ENCODE assay signal across 12 cellular contexts in genomic region chr1:117615474-117615873, GRCh38. TPM values are rescaled to one million over a fixed set of nuclear protein-coding genes. Genes with fewer than 3 reads are reported as not detected.
DNase-seq lines count a peak whose midpoint lies in the region; ATAC-seq and TF ChIP-seq lines count a peak whose summit lies in the region.
"Had no signal": no experiment of that assay in that cellular context is flagged by ENCODE, and none has a peak within 500 bp of the region (broad histone marks: within the 10 kb centered on the region; RNA-seq: fewer than 3 reads in every experiment).

No MANE protein-coding gene starts in this region.

- WGBS in tibial nerve, 2 donors = 81 to 83% methylated on average over 3 of the region's 3 CpGs

- no peak for TF ChIP-seq POLR2A in tibial nerve (IDR thresholded peaks at IDR 0.05)

- TF ChIP-seq CTCF in tibial nerve (IDR thresholded peaks at IDR 0.05) = no peak
- no peak for TF ChIP-seq CTCF in WTC11 (IDR thresholded peaks at IDR 0.05)

- H3K9me3 ChIP-seq in tibial nerve = no peaks in the 10 kb centered on the region
- H3K9me3 ChIP-seq: pancreas had no signal

- H3K9me3 Mint-ChIP-seq in memory B cell (peaks cover 5% of the 10 kb centered on the region), WTC11 (no peaks in the 10 kb centered on the region)

- H3K27me3 Mint-ChIP-seq in memory B cell (no peaks in the 10 kb centered on the region), WTC11 (ENCODE audit: low read depth) (peaks cover 27% of the 10 kb centered on the region)

- H3K36me3 ChIP-seq in tibial nerve = no peaks in the 10 kb centered on the region
- H3K36me3 ChIP-seq: pancreas had no signal

- CTCF ChIA-PET in WTC11 (lab: Charles Lee) = no interaction called here

- POLR2A ChIA-PET in WTC11 (lab: Charles Lee) = no interaction called here

- H3K4me1 ChIP-seq in tibial nerve = peaks cover 0 to 6% (median 0%) of the 10 kb centered on the region in 4 donors

- ATAC-seq in GM18520 (IDR thresholded peaks at IDR 0.05; ENCODE audit: unreplicated experiment) (peak; percentile 64), HG02885 (IDR thresholded peaks at IDR 0.05; ENCODE audit: poor library complexity, unreplicated experiment) (peak; percentile 46), memory B cell (ENCODE audit: low read depth) (peak; percentile 86), WTC11 (no peak)
- ATAC-seq in activated CD4-positive, CD25-positive, alpha-beta regulatory T cell treated with anti-CD3 and anti-CD28 coated beads, Interleukin-2, amount 50 U/mL, for 24 hours = peak; percentile 50 to 62

- no peak overlapping the region for H3K4me3 ChIP-seq in tibial nerve

- no peaks in the 10 kb centered on the region for H3K27me3 ChIP-seq in tibial nerve
- H3K27me3 ChIP-seq: pancreas had no signal

- H3K27ac ChIP-seq in tibial nerve = no peak overlapping the region

- H3K4me3 Mint-ChIP-seq in memory B cell (peak overlapping the region; percentile 41), WTC11 (no peak overlapping the region)
- H3K4me3 Mint-ChIP-seq: activated naive CD8-positive, alpha-beta T cell had no signal

- H3K4me1 Mint-ChIP-seq in memory B cell = peaks cover 77% of the 10 kb centered on the region
- H3K4me1 Mint-ChIP-seq in WTC11 = peaks cover 16% of the 10 kb centered on the region

- H3K36me3 Mint-ChIP-seq in memory B cell (peaks cover 37% of the 10 kb centered on the region), WTC11 (no peaks in the 10 kb centered on the region)

- DNase-seq in memory B cell (ENCODE audit: low spot score in 2 of 2) (peak in 1 of 2 donors; percentile 40), tibial nerve (ENCODE audit: low spot score in 2 of 2) (no peak), HuH-7.5 (ENCODE audit: low spot score) (no peak), NCI-H1092 treated with DMSO at 0.1 percent for 48 hours (lab: John Stamatoyannopoulos, UW) (no peak), WTC11 (ENCODE audit: low spot score) (no peak)
- DNase-seq: GDM1, NCI-H1436 had no signal

- TF ChIP-seq EP300 in tibial nerve (IDR thresholded peaks at IDR 0.05) = no peak

- H3K27ac Mint-ChIP-seq in memory B cell = peak overlapping the region; percentile 45
- H3K27ac Mint-ChIP-seq in WTC11 = no peak overlapping the region
- H3K27ac Mint-ChIP-seq: activated naive CD8-positive, alpha-beta T cell had no signal

TF ChIP-seq in WTC11, 78 proteins besides CTCF, POLR2A, EP300 and RAD21:
- TF ChIP-seq GRHL2 (CRISPR knock-in tag; IDR thresholded peaks at IDR 0.05; ENCODE audit: insufficient replicate concordance, severe bottlenecking) (no peak), ZNF138 (CRISPR knock-in tag; conservative IDR thresholded peaks at IDR 0.05) (no peak), ZNF121 (CRISPR knock-in tag; IDR thresholded peaks at IDR 0.05) (no peak), ZNF219 (CRISPR knock-in tag; IDR thresholded peaks at IDR 0.05; ENCODE audit: borderline replicate concordance) (no peak), ZNF423 (CRISPR knock-in tag; IDR thresholded peaks at IDR 0.05) (no peak), TEAD4 (CRISPR knock-in tag; IDR thresholded peaks at IDR 0.05) (no peak), FOXP4 (CRISPR knock-in tag; IDR thresholded peaks at IDR 0.05) (no peak), NR1H2 (CRISPR knock-in tag; IDR thresholded peaks at IDR 0.05) (no peak), TP53 (CRISPR knock-in tag; IDR thresholded peaks at IDR 0.05) (no peak), ZNF281 (CRISPR knock-in tag; IDR thresholded peaks at IDR 0.05) (no peak)
- TF ChIP-seq, protein P1, sequence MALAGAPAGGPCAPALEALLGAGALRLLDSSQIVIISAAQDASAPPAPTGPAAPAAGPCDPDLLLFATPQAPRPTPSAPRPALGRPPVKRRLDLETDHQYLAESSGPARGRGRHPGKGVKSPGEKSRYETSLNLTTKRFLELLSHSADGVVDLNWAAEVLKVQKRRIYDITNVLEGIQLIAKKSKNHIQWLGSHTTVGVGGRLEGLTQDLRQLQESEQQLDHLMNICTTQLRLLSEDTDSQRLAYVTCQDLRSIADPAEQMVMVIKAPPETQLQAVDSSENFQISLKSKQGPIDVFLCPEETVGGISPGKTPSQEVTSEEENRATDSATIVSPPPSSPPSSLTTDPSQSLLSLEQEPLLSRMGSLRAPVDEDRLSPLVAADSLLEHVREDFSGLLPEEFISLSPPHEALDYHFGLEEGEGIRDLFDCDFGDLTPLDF (CRISPR knock-in tag; IDR thresholded peaks at IDR 0.05) = no peak
- TF ChIP-seq, protein P2, sequence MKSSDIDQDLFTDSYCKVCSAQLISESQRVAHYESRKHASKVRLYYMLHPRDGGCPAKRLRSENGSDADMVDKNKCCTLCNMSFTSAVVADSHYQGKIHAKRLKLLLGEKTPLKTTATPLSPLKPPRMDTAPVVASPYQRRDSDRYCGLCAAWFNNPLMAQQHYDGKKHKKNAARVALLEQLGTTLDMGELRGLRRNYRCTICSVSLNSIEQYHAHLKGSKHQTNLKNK (CRISPR knock-in tag; IDR thresholded peaks at IDR 0.05) = no peak
- TF ChIP-seq, protein P3, sequence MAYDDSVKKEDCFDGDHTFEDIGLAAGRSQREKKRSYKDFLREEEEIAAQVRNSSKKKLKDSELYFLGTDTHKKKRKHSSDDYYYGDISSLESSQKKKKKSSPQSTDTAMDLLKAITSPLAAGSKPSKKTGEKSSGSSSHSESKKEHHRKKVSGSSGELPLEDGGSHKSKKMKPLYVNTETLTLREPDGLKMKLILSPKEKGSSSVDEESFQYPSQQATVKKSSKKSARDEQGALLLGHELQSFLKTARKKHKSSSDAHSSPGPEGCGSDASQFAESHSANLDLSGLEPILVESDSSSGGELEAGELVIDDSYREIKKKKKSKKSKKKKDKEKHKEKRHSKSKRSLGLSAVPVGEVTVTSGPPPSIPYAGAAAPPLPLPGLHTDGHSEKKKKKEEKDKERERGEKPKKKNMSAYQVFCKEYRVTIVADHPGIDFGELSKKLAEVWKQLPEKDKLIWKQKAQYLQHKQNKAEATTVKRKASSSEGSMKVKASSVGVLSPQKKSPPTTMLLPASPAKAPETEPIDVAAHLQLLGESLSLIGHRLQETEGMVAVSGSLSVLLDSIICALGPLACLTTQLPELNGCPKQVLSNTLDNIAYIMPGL (CRISPR knock-in tag; IDR thresholded peaks at IDR 0.05) = no peak
- TF ChIP-seq, protein P4, sequence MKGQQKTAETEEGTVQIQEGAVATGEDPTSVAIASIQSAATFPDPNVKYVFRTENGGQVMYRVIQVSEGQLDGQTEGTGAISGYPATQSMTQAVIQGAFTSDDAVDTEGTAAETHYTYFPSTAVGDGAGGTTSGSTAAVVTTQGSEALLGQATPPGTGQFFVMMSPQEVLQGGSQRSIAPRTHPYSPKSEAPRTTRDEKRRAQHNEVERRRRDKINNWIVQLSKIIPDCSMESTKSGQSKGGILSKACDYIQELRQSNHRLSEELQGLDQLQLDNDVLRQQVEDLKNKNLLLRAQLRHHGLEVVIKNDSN (CRISPR knock-in tag; IDR thresholded peaks at IDR 0.05) = no peak
- TF ChIP-seq, protein P5, sequence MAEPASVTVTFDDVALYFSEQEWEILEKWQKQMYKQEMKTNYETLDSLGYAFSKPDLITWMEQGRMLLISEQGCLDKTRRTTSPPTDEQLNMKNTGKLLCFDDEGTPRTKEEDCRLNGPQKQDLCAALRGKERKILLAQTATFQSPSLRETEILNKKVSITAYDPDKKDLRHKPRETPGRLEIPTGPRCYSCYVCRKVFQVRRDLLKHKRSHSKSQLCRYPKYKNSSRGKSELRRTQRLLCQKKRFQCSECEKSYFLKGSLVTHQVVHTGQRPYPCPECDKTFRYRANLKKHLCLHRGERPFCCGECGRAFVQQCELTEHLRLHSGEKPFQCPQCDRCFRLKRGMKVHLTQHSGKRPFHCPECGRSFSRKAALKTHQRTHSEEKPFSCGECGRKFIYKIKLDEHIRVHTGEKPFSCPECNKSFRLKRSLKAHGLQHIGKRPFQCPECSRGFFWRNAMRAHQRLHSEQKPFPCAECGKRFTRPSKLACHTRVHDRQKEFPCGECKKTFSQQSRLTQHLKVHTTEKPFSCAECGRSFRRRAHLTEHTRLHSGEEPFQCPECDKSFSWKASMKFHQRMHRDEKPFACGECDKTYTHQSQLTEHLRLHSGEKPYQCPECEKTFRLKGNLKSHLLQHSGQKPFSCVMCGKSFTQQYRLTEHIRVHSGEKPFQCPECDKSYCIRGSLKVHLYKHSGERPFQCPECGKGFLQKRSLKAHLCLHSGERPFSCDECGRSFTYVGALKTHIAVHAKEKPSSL (CRISPR knock-in tag; conservative IDR thresholded peaks at IDR 0.05) = no peak
TF ChIP-seq in WTC11: peak in this region for 0.

RNA-seq across cellular contexts. Expression of gene TENT5C, which starts 9.6 kb away (rescaled TPM):
- total RNA-seq in tibial nerve (1 to 10 TPM in 3 of 4 donors, under 1 TPM in 1; 0.60 to 2.5 (median 1.2) TPM), WTC11 (2021) (1.1 to 1.4 TPM (median 1.1 TPM) in 3 replicates)
